In the genomic region with DNA sequence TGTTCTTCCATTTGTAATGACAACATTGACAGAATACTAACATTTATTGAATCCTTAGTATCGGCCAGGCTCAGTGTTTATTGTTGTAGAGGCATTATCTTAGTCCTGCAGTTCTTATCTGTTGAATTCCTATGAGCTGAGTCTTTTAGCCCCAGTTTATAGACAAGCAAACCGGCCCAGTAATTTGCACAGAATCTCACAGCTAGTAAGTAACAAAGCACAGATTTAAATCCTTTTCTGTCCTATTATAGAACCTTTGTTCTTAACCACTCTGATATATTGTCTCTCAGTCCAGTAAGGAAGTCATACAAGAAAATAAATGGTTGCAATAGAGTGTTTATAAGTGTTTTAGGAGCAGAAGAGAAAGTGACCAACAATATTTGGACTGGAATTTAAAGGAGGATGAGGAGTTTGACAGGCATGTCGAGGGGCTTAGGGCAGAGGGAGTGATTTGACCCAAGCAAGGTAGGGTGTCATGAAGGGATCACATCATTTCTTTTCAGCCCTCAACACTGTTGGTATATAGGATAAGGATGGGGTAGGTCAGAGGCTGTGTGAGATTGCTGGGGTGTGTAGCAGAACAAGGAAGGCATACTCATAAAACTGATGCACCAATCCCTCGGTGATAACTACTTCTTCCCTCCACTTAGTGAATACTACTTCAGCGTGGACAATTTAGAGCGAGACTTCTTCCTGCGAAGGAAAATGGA, we compare ENCODE assay signal across 10 cellular contexts. TPM values are rescaled to one million over a fixed set of nuclear protein-coding genes. Genes with fewer than 3 reads are reported as not detected.
A peak's percentile ranks its signal among the peaks of the same experiment; 100 is the strongest.
DNase-seq lines count a peak whose midpoint lies in the region; ATAC-seq, FAIRE-seq and TF ChIP-seq lines count a peak whose summit lies in the region.
"Had no signal": no experiment of that assay in that cellular context is flagged by ENCODE, and none has a peak within 500 bp of the region (broad histone marks: within the 10 kb centered on the region; RNA-seq: fewer than 3 reads in every experiment).

No MANE protein-coding gene starts in this region.

- no peak overlapping the region for H4K8ac ChIP-seq in mesendoderm (ENCODE audit: low read depth, low read length)

- no peak overlapping the region for H2AK5ac ChIP-seq in mesendoderm (ENCODE audit: low read length)

- H3K9me2 ChIP-seq in GM23248 (ENCODE audit: insufficient read depth) = no peaks in the 10 kb centered on the region

- H3K36me3 ChIP-seq in GM23248 (ENCODE audit: low read depth) (peaks cover 47% of the 10 kb centered on the region), mesendoderm (ENCODE audit: control insufficient read depth, insufficient read depth, low read length) (peaks cover 12% of the 10 kb centered on the region)

- no peak overlapping the region for H4K5ac ChIP-seq in mesendoderm (ENCODE audit: low read length)

- H3K4me1 ChIP-seq in A549 (peaks cover 7% of the 10 kb centered on the region; the same call in 2 of the 3 replicates), GM23248 (ENCODE audit: insufficient read depth) (peaks cover 13% of the 10 kb centered on the region), mesendoderm (ENCODE audit: control insufficient read depth, low read depth, low read length) (no peaks in the 10 kb centered on the region)

- peak; percentile 35 to 37; a peak in 4 of 6 replicates for ATAC-seq in A549

- no peak for DNase-seq in A549 (ENCODE audit: low read depth in 1 of 2, low spot score in 1 of 2)
- DNase-seq in GM23248 = peak; percentile 23
- no peak for DNase-seq in coronary artery (ENCODE audit: low spot score)
- peak; percentile 56 for DNase-seq in mesendoderm
- DNase-seq in DMS114 treated with DMSO at 0.1 percent for 48 hours (lab: John Stamatoyannopoulos, UW; ENCODE audit: unreplicated experiment) = no peak
- DNase-seq in C1 segment of cervical spinal cord (lab: John Stamatoyannopoulos, UW) = no peak
- no peak for DNase-seq in mucosa of gallbladder (ENCODE audit: low spot score)
- DNase-seq in NCI-H1417 treated with DMSO at 0.1 percent for 48 hours (lab: John Stamatoyannopoulos, UW) = no peak

- no peak for TF ChIP-seq RAD21 in A549 (conservative IDR thresholded peaks at IDR 0.05 in 1 of 2, IDR thresholded peaks at IDR 0.05 in 1 of 2)

- H3K56ac ChIP-seq in mesendoderm (ENCODE audit: low read length) = no peak overlapping the region

- H3K27ac ChIP-seq in A549 (no peak overlapping the region), GM23248 (peak overlapping the region; percentile 26), coronary artery (peak overlapping the region; percentile 7 to 74), mesendoderm (ENCODE audit: low read depth, low read length) (no peak overlapping the region)
- H3K27ac ChIP-seq: C4-2B, spleen had no signal

- POLR2A ChIA-PET in A549 (lab: Yijun Ruan, JAX) = no interaction called here

- peaks cover 7% of the 10 kb centered on the region; the same call in 1 of the 2 replicates for H4K20me1 ChIP-seq in GM23248 (ENCODE audit: insufficient read depth)

- no peaks in the 10 kb centered on the region for H3K9me3 ChIP-seq in A549
- H3K9me3 ChIP-seq in GM23248 (ENCODE audit: low read depth) = no peaks in the 10 kb centered on the region
- H3K9me3 ChIP-seq: spleen had no signal

- no peak overlapping the region for H2AFZ ChIP-seq in GM23248

- no peak overlapping the region for H3K23ac ChIP-seq in mesendoderm (ENCODE audit: low read length)

- no peak overlapping the region for H2BK15ac ChIP-seq in mesendoderm (replicated peaks; ENCODE audit: low read depth)

- no peak overlapping the region for H3K18ac ChIP-seq in mesendoderm (ENCODE audit: low read length)

- no peak overlapping the region for H3K4me2 ChIP-seq in A549
- H3K4me2 ChIP-seq in GM23248 (ENCODE audit: unreplicated experiment) = no peak overlapping the region
- no peak overlapping the region for H3K4me2 ChIP-seq in mesendoderm (ENCODE audit: low read length)

- H2BK5ac ChIP-seq in mesendoderm (ENCODE audit: low read length) = no peak overlapping the region

- no peak for TF ChIP-seq CTCF in A549 (IDR thresholded peaks at IDR 0.05)
- TF ChIP-seq CTCF in coronary artery (IDR thresholded peaks at IDR 0.05) = no peak

- 69% methylated on average over 7 of the region's 7 CpGs for WGBS in A549 (ENCODE audit: missing lambda C conversion rate)
- 81% methylated on average over 7 of the region's 7 CpGs for WGBS in GM23248 (ENCODE audit: low coverage in 1 of 2, low lambda C conversion rate in 2 of 2, missing lambda C conversion rate in 2 of 2), 2 experiments
- no CpG with 5 or more reads among the region's 7 CpGs for WGBS in mesendoderm (ENCODE audit: extremely low coverage, insufficient coverage, low lambda C conversion rate)

- CTCF ChIA-PET in A549 (lab: Yijun Ruan, JAX) = interaction anchor here (0.6 to 4.1 kb wide), 6 partner anchors 8 to 796 kb away, joined by 3 to 18 read pairs (median 3); no protein-coding TSS in a partner anchor

- peaks cover 26% of the 10 kb centered on the region for H3F3A ChIP-seq in GM23248 (ENCODE audit: insufficient read depth)

- H3K4ac ChIP-seq in mesendoderm (ENCODE audit: low read depth, low read length) = no peak overlapping the region

- no peak for FAIRE-seq in A549 (lab: Jason Lieb, UNC)

- H3K79me2 ChIP-seq in GM23248 (ENCODE audit: insufficient read depth) (peaks cover 94% of the 10 kb centered on the region), mesendoderm (ENCODE audit: control insufficient read depth, insufficient read depth, low read length) (peaks cover 13% of the 10 kb centered on the region)

- peaks cover 24% of the 10 kb centered on the region for H3K79me1 ChIP-seq in mesendoderm (ENCODE audit: low read length)

- in situ Hi-C loops in GM23248 (cut with MboI) = no loop called here

- H3K27me3 ChIP-seq in GM23248 (replicated peaks; ENCODE audit: insufficient read depth) = no peaks in the 10 kb centered on the region
- no peaks in the 10 kb centered on the region for H3K27me3 ChIP-seq in mesendoderm (ENCODE audit: insufficient read depth, low read length, poor library complexity)
- H3K27me3 ChIP-seq: spleen had no signal

- no peak overlapping the region for H2BK120ac ChIP-seq in mesendoderm (ENCODE audit: low read depth, low read length)

- H3K9ac ChIP-seq in GM23248 (0 out of 2 replicates have a peak overlapping the region, but pooled peaks have one; percentile 11), mesendoderm (ENCODE audit: low read length) (no peak overlapping the region)

- no peak for TF ChIP-seq EP300 in A549 (IDR thresholded peaks at IDR 0.05)

- H3K4me3 ChIP-seq in A549 (no peak overlapping the region), GM23248 (no peak overlapping the region), coronary artery (no peak overlapping the region), mesendoderm (ENCODE audit: low read length) (no peak overlapping the region)
- H3K4me3 ChIP-seq: spleen had no signal

- TF ChIP-seq POLR2A in A549 (IDR thresholded peaks at IDR 0.05; ENCODE audit: low read length) = no peak

TF ChIP-seq in A549, 52 proteins besides CTCF, POLR2A, EP300 and RAD21 (continues in another document):
- TF ChIP-seq NFE2L2 (conservative IDR thresholded peaks at IDR 0.05; ENCODE audit: low read length) = no peak
- TF ChIP-seq GATA3 (IDR thresholded peaks at IDR 0.05; ENCODE audit: borderline replicate concordance) = no peak
- no peak for TF ChIP-seq ZSCAN20 (CRISPR knock-in tag; IDR thresholded peaks at IDR 0.05)
- TF ChIP-seq EHF (CRISPR knock-in tag; IDR thresholded peaks at IDR 0.05) = no peak
- TF ChIP-seq ZC3H11A (IDR thresholded peaks at IDR 0.05) = no peak
- TF ChIP-seq, protein P1, sequence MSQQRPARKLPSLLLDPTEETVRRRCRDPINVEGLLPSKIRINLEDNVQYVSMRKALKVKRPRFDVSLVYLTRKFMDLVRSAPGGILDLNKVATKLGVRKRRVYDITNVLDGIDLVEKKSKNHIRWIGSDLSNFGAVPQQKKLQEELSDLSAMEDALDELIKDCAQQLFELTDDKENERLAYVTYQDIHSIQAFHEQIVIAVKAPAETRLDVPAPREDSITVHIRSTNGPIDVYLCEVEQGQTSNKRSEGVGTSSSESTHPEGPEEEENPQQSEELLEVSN (IDR thresholded peaks at IDR 0.05; ENCODE audit: borderline replicate concordance, low read depth) = no peak
- TF ChIP-seq EHMT2 (IDR thresholded peaks at IDR 0.05; ENCODE audit: low read depth) = no peak
- TF ChIP-seq, protein P2, sequence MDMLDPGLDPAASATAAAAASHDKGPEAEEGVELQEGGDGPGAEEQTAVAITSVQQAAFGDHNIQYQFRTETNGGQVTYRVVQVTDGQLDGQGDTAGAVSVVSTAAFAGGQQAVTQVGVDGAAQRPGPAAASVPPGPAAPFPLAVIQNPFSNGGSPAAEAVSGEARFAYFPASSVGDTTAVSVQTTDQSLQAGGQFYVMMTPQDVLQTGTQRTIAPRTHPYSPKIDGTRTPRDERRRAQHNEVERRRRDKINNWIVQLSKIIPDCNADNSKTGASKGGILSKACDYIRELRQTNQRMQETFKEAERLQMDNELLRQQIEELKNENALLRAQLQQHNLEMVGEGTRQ (IDR thresholded peaks at IDR 0.05) = no peak

RNA-seq across cellular contexts. Expression of a gene that starts 39.5 kb away (rescaled TPM):
- polyA plus RNA-seq in A549 (2011; rRNA removed) (87.0 and 136 TPM in 2 replicates), A549 (2017; fragmentation: RNase III; extraction: RNeasy Plus Mini Kit Qiagen cat#74134 plus additional on column Dnase treatment) (104 to 117 TPM (median 112 TPM) in 3 replicates), GM23248 (2016; fragmentation: Nextera tagmentation; extraction: Ambion mirVana) (30.2 and 33.8 TPM in 2 replicates)
- 86.6 and 101 TPM in 2 replicates for polyA plus RNA-seq in A549 (2012; cell fraction: cytosol; rRNA removed)
- polyA plus RNA-seq in A549 (2012; cell fraction: nucleus; rRNA removed) = 131 and 145 TPM in 2 replicates
- polyA minus RNA-seq in A549 (2011; rRNA and poly(A)+ RNA removed) = 148 and 168 TPM in 2 replicates
- 59.9 and 81.9 TPM in 2 replicates for total RNA-seq in GM23248 (2014; rRNA removed; shearing (Covaris generic))
- 220 TPM for polyA plus RNA-seq in mesendoderm (2013, experiment 1 of 2)
- 229 TPM for polyA plus RNA-seq in mesendoderm (2013, experiment 2 of 2)
- total RNA-seq in mucosa of gallbladder = 190 TPM

RNA-seq across cellular contexts. Expression of a gene that starts 55.7 kb away (rescaled TPM):
- polyA plus RNA-seq in A549 (2011; rRNA removed) = 0.94 and 1.6 TPM in 2 replicates
- 0.13 and 0.17 TPM in 2 replicates for polyA plus RNA-seq in A549 (2012; cell fraction: cytosol; rRNA removed)
- 0.04 and 0.10 TPM in 2 replicates for polyA plus RNA-seq in A549 (2012; cell fraction: nucleus; rRNA removed)
- polyA plus RNA-seq in A549 (2017; fragmentation: RNase III; extraction: RNeasy Plus Mini Kit Qiagen cat#74134 plus additional on column Dnase treatment) = 0.14 to 0.42 TPM (median 0.33 TPM) in 3 replicates
- 0.68 and 2.6 TPM in 2 replicates for polyA minus RNA-seq in A549 (2011; rRNA and poly(A)+ RNA removed)
- total RNA-seq in GM23248 (2014; rRNA removed; shearing (Covaris generic)) = 10.3 and 12.8 TPM in 2 replicates
- 5.4 and 6.7 TPM in 2 replicates for polyA plus RNA-seq in GM23248 (2016; fragmentation: Nextera tagmentation; extraction: Ambion mirVana)
- polyA plus RNA-seq in mesendoderm (2013, experiment 1 of 2) = 0.60 TPM
- polyA plus RNA-seq in mesendoderm (2013, experiment 2 of 2) = 0.77 TPM
- 91.0 TPM for total RNA-seq in mucosa of gallbladder

Comparison
In these comparisons a context has a peak if more than half of its experiments do, and no peak if none do; other contexts are left out.
1. DNase-seq: peak in GM23248 (single experiment) and mesendoderm (single experiment); none in A549 (0 of 2), coronary artery (single experiment), DMS114 treated with DMSO at 0.1 percent for 48 hours (single experiment), C1 segment of cervical spinal cord (0 of 14), mucosa of gallbladder (single experiment) and NCI-H1417 treated with DMSO at 0.1 percent for 48 hours (single experiment).
2. H3K27ac ChIP-seq: peak in GM23248 (single experiment) and coronary artery (2 of 2); none in A549 (0 of 2) and mesendoderm (single experiment).